Comparison of ENCODE assay signal across 20 cellular contexts in the genomic region with DNA sequence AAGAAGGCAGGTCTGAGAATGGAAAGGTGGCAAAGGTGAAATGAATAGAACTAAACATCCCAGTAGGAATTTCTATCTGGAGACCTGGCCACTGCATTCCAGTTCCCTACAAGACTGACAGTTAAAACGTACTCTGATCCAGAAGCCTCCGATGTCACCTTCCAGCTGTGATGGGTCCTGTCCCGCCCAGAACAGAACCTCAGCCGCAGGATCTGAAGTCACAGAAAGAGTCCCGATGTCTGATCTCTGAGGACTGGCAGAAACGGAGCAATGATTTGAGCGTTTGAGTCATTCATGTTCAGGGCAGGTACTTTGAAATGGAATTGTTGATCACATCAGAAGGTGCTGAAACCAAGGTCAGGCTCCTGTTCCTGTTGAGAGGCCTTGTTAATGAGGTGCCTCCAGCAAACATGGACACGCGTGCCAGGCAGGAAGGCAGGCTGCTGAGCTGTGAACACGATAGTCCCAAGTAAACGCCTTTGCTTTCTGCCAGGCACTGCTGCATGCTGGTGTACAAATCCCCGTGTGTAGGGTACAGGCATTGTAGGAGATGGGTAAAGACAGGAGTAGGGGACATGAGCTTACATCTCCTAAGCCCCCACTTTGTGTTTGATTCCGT.
A peak's percentile ranks its signal among the peaks of the same experiment; 100 is the strongest.
DNase-seq lines count a peak whose midpoint lies in the region; ATAC-seq and TF ChIP-seq lines count a peak whose summit lies in the region.
"Had no signal": no experiment of that assay in that cellular context is flagged by ENCODE, and none has a peak within 500 bp of the region (broad histone marks: within the 10 kb centered on the region; RNA-seq: fewer than 3 reads in every experiment).

No MANE protein-coding gene starts in this region.

- CTCF ChIA-PET in HEK293T (lab: Yijun Ruan, JAX), result no interaction called here

- no peaks in the 10 kb centered on the region for H3K36me3 Mint-ChIP-seq in nephron progenitor cell (ENCODE audit: low read depth)
- H3K36me3 Mint-ChIP-seq: CD4-positive, CD25-positive, alpha-beta regulatory T cell had no signal

- in situ Hi-C loops in G401 (cut with HindIII; ENCODE audit: low sequenced_read_pairs), result no loop called here

- no peaks in the 10 kb centered on the region for H3K9me3 Mint-ChIP-seq in nephron progenitor cell
- H3K9me3 Mint-ChIP-seq: GM23338, H9 had no signal

- H3K9me3 ChIP-seq in left ventricle myocardium inferior (replicated peaks), result no peaks in the 10 kb centered on the region
- no peaks in the 10 kb centered on the region for H3K9me3 ChIP-seq in BE2C
- H3K9me3 ChIP-seq: BLaER1, SJCRH30 had no signal

- POLR2A ChIA-PET in HEK293T (lab: Yijun Ruan, JAX), result no interaction called here

- H3K4me1 ChIP-seq in left ventricle myocardium inferior, result peaks cover 9% of the 10 kb centered on the region
- no peaks in the 10 kb centered on the region for H3K4me1 ChIP-seq in BE2C
- H3K4me1 ChIP-seq: BLaER1, SJCRH30 had no signal

- H3K27ac ChIP-seq in left ventricle myocardium inferior (replicated peaks), result peak overlapping the region; percentile 50
- H3K27ac ChIP-seq: BLaER1, SJCRH30 had no signal

- H3K4me1 Mint-ChIP-seq in nephron progenitor cell, result peaks cover 29% of the 10 kb centered on the region
- H3K4me1 Mint-ChIP-seq: CD4-positive, CD25-positive, alpha-beta regulatory T cell had no signal

- intact Hi-C loops in left ventricle myocardium inferior (cut with micrococcal nuclease), result no loop called here

- no peak for ATAC-seq in HG03342 (IDR thresholded peaks at IDR 0.05; ENCODE audit: unreplicated experiment)
- ATAC-seq: GM23338 had no signal

- H3K36me3 ChIP-seq in left ventricle myocardium inferior, result no peaks in the 10 kb centered on the region
- H3K36me3 ChIP-seq in BE2C, result no peaks in the 10 kb centered on the region
- H3K36me3 ChIP-seq: BLaER1, SJCRH30 had no signal

- TF ChIP-seq CTCF in left ventricle myocardium inferior (IDR thresholded peaks at IDR 0.05; ENCODE audit: borderline replicate concordance) (no peak), nephron progenitor cell (IDR thresholded peaks at IDR 0.05) (no peak), BE2C (IDR thresholded peaks at IDR 0.05; ENCODE audit: low read depth, low read length) (no peak)

- no peak overlapping the region for H3K4me3 ChIP-seq in left ventricle myocardium inferior
- no peak overlapping the region for H3K4me3 ChIP-seq in BE2C (ENCODE audit: low read depth, low read length)
- H3K4me3 ChIP-seq: BLaER1, GM23338, SJCRH30 had no signal

- DNase-seq in G401 (ENCODE audit: low spot score) (peak; percentile 27), cerebellum (ENCODE audit: low spot score) (peak; percentile 19), left ventricle myocardium inferior (peak; percentile 22), nephron progenitor cell (no peak), HEK293T (ENCODE audit: extremely low spot score) (no peak), BE2C (no peak)
- DNase-seq: CD4-positive, CD25-positive, alpha-beta regulatory T cell; DND-41; H9; HFFc6; NCI-H1417 treated with DMSO at 0.1 percent for 48 hours; NCI-H1694 treated with DMSO at 0.1 percent for 48 hours; NCI-H2081; NCI-H2227 treated with DMSO at 0.1 percent for 48 hours; NCI-H526 treated with DMSO at 0.1 percent for 48 hours; OCI-M1; SJCRH30 had no signal

- peak overlapping the region; percentile 27 for H3K27ac Mint-ChIP-seq in nephron progenitor cell
- H3K27ac Mint-ChIP-seq: CD4-positive, CD25-positive, alpha-beta regulatory T cell; GM23338; HFFc6 had no signal

- H3K4me3 Mint-ChIP-seq in nephron progenitor cell, result no peak overlapping the region
- H3K4me3 Mint-ChIP-seq: CD4-positive, CD25-positive, alpha-beta regulatory T cell; GM23338; H9; HFFc6 had no signal

- H3K27me3 ChIP-seq in left ventricle myocardium inferior (ENCODE audit: low read depth) (peaks cover 7% of the 10 kb centered on the region), BE2C (no peaks in the 10 kb centered on the region)
- H3K27me3 ChIP-seq: BLaER1, SJCRH30 had no signal

- H3K27me3 Mint-ChIP-seq in nephron progenitor cell (ENCODE audit: low read depth, poor library complexity), result peaks cover 7% of the 10 kb centered on the region

TF ChIP-seq in HEK293T, 16 proteins besides CTCF, POLR2A, EP300 and RAD21:
- TF ChIP-seq CTBP1 (IDR thresholded peaks at IDR 0.05; ENCODE audit: borderline replicate concordance) (no peak), SP1 (IDR thresholded peaks at IDR 0.05) (no peak), BHLHE40 (IDR thresholded peaks at IDR 0.05; ENCODE audit: borderline replicate concordance) (no peak), TARDBP (IDR thresholded peaks at IDR 0.05) (no peak), L3MBTL2 (conservative IDR thresholded peaks at IDR 0.05) (no peak), ELF4 (IDR thresholded peaks at IDR 0.05) (no peak), NFRKB (IDR thresholded peaks at IDR 0.05) (no peak), FOXA1 (IDR thresholded peaks at IDR 0.05) (no peak), LEF1 (IDR thresholded peaks at IDR 0.05; ENCODE audit: borderline replicate concordance) (no peak), HDGF (IDR thresholded peaks at IDR 0.05; ENCODE audit: borderline replicate concordance) (no peak), ARNT (IDR thresholded peaks at IDR 0.05) (no peak), FOXM1 (IDR thresholded peaks at IDR 0.05; ENCODE audit: borderline replicate concordance) (no peak), FOXK2 (IDR thresholded peaks at IDR 0.05) (no peak), SUZ12 (IDR thresholded peaks at IDR 0.05) (no peak), ZNF384 (IDR thresholded peaks at IDR 0.05) (no peak)
- TF ChIP-seq, protein P1, sequence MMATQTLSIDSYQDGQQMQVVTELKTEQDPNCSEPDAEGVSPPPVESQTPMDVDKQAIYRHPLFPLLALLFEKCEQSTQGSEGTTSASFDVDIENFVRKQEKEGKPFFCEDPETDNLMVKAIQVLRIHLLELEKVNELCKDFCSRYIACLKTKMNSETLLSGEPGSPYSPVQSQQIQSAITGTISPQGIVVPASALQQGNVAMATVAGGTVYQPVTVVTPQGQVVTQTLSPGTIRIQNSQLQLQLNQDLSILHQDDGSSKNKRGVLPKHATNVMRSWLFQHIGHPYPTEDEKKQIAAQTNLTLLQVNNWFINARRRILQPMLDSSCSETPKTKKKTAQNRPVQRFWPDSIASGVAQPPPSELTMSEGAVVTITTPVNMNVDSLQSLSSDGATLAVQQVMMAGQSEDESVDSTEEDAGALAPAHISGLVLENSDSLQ (IDR thresholded peaks at IDR 0.05), result no peak
TF ChIP-seq in HEK293T: peak in this region for 0.

Comparison
In these comparisons a context has a peak if more than half of its experiments do, and no peak if none do; other contexts are left out.
1. DNase-seq: peak in G401 (single experiment), cerebellum (single experiment) and left ventricle myocardium inferior (single experiment); none in nephron progenitor cell (single experiment), HEK293T (single experiment) and BE2C (single experiment).